In the genomic region with DNA sequence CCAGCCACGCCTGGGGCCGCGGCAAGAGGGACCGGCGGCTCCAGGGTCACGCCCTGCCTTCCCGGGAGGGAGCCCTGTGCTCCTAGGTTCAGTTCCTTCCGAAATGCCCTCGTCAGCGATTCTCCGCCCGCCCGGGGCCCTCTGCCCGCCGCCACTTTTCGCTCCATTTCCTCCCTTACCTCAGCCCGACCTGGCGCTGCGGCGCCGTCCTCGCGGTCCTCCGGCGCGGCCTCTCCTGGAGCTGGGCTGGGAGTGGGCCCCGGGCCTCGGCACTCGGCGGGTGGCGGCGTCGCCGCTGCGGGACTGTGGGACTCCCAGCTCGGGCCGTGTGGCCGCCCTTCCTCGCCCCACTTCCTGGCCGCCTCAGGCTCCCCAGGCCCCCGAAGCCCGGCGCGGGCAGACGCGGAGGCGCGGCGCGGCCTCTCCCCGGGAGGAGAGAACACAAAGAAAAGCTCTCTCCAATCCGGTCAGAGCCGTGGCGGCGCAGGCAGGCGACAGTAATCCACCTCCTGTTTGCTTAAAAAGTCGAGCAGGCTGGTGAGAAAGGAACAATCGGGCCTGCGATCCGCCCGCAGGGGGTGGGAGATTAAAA, we compare ENCODE assay signal across 1 cellular context.
TF ChIP-seq lines count a peak whose summit lies in the region.

No MANE protein-coding gene starts in this region.

TF ChIP-seq in HepG2, 621 proteins besides CTCF, POLR2A, EP300 and RAD21 (continued from another document and continues in another):
- TF ChIP-seq ZNF609 (CRISPR knock-in tag; IDR thresholded peaks at IDR 0.05; ENCODE audit: borderline replicate concordance): no peak
- TF ChIP-seq, protein P1, sequence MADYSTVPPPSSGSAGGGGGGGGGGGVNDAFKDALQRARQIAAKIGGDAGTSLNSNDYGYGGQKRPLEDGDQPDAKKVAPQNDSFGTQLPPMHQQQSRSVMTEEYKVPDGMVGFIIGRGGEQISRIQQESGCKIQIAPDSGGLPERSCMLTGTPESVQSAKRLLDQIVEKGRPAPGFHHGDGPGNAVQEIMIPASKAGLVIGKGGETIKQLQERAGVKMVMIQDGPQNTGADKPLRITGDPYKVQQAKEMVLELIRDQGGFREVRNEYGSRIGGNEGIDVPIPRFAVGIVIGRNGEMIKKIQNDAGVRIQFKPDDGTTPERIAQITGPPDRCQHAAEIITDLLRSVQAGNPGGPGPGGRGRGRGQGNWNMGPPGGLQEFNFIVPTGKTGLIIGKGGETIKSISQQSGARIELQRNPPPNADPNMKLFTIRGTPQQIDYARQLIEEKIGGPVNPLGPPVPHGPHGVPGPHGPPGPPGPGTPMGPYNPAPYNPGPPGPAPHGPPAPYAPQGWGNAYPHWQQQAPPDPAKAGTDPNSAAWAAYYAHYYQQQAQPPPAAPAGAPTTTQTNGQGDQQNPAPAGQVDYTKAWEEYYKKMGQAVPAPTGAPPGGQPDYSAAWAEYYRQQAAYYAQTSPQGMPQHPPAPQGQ (CRISPR knock-in tag; IDR thresholded peaks at IDR 0.05; ENCODE audit: borderline replicate concordance): no peak
- TF ChIP-seq FOXP4 (CRISPR knock-in tag; IDR thresholded peaks at IDR 0.05): no peak
- no peak for TF ChIP-seq RAD51 (IDR thresholded peaks at IDR 0.05; ENCODE audit: borderline replicate concordance)
- TF ChIP-seq, protein P2, sequence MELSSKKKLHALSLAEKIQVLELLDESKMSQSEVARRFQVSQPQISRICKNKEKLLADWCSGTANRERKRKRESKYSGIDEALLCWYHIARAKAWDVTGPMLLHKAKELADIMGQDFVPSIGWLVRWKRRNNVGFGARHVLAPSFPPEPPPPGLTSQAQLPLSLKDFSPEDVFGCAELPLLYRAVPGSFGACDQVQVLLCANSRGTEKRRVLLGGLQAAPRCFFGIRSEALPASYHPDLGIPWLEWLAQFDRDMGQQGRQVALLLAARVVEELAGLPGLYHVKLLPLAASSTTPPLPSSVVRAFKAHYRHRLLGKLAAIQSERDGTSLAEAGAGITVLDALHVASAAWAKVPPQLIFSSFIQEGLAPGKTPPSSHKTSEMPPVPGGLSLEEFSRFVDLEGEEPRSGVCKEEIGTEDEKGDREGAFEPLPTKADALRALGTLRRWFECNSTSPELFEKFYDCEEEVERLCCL (CRISPR knock-in tag; IDR thresholded peaks at IDR 0.05; ENCODE audit: borderline replicate concordance): no peak
- no peak for TF ChIP-seq SP4 (CRISPR knock-in tag; IDR thresholded peaks at IDR 0.05)
- TF ChIP-seq ZNF367 (CRISPR knock-in tag; IDR thresholded peaks at IDR 0.05; ENCODE audit: borderline replicate concordance): no peak
- no peak; the same call in 1 of the 2 replicates for TF ChIP-seq PRDM4 (CRISPR knock-in tag; IDR thresholded peaks at IDR 0.05; ENCODE audit: borderline replicate concordance)
- TF ChIP-seq, protein P3, sequence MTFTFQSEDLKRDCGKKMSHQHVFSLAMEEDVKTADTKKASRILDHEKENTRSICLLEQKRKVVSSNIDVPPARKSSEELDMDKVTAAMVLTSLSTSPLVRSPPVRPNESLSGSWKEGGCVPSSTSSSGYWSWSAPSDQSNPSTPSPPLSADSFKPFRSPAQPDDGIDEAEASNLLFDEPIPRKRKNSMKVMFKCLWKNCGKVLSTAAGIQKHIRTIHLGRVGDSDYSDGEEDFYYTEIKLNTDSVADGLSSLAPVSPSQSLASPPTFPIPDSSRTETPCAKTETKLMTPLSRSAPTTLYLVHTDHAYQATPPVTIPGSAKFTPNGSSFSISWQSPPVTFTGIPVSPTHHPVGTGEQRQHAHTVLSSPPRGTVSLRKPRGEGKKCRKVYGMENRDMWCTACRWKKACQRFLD (CRISPR knock-in tag; IDR thresholded peaks at IDR 0.05; ENCODE audit: borderline replicate concordance): no peak
- no peak for TF ChIP-seq HMG20B (CRISPR knock-in tag; conservative IDR thresholded peaks at IDR 0.05)
- TF ChIP-seq ZEB1 (IDR thresholded peaks at IDR 0.05; ENCODE audit: insufficient replicate concordance, low read depth): peak; percentile 23
- TF ChIP-seq MEIS1 (CRISPR knock-in tag; IDR thresholded peaks at IDR 0.05; ENCODE audit: borderline replicate concordance): no peak
- no peak for TF ChIP-seq RFXAP (CRISPR knock-in tag; IDR thresholded peaks at IDR 0.05; ENCODE audit: borderline replicate concordance)
- TF ChIP-seq KLF6 (CRISPR knock-in tag; IDR thresholded peaks at IDR 0.05): no peak
- TF ChIP-seq ZNF740 (CRISPR knock-in tag; IDR thresholded peaks at IDR 0.05): no peak
- TF ChIP-seq MBNL3 (CRISPR knock-in tag; conservative IDR thresholded peaks at IDR 0.05): no peak
- no peak for TF ChIP-seq NR3C1 (CRISPR knock-in tag; IDR thresholded peaks at IDR 0.05)
- TF ChIP-seq ZNF263 (CRISPR knock-in tag; IDR thresholded peaks at IDR 0.05): peak; percentile 34; the same call in 1 of the 2 replicates
- no peak for TF ChIP-seq DPF2 (CRISPR knock-in tag; IDR thresholded peaks at IDR 0.05; ENCODE audit: borderline replicate concordance, low read depth)
- no peak for TF ChIP-seq ELK4 (CRISPR knock-in tag; IDR thresholded peaks at IDR 0.05; ENCODE audit: borderline replicate concordance)
- no peak for TF ChIP-seq POLR2AphosphoS2 (IDR thresholded peaks at IDR 0.05; ENCODE audit: low read depth, low read length)
- no peak for TF ChIP-seq KLF12 (CRISPR knock-in tag; IDR thresholded peaks at IDR 0.05; ENCODE audit: borderline replicate concordance)
- TF ChIP-seq ZNF318 (CRISPR knock-in tag; IDR thresholded peaks at IDR 0.05): no peak
